1 cellular context compared by ENCODE assay signal in genomic region chr7:26369519-26370385, GRCh38.
TF ChIP-seq lines count a peak whose summit lies in the region.

No MANE protein-coding gene starts in this region.

TF ChIP-seq in Ishikawa, 13 proteins besides CTCF, POLR2A, EP300 and RAD21 (continued from another document):
- no peak for TF ChIP-seq REST (IDR thresholded peaks at IDR 0.05; ENCODE audit: low read depth)
- no peak for TF ChIP-seq ZBTB7A (IDR thresholded peaks at IDR 0.05; ENCODE audit: low read depth)
